Comparison of ENCODE assay signal across 8 cellular contexts in genomic region chr17:7842950-7843535, GRCh38.
DNase-seq lines count a peak whose midpoint lies in the region; ATAC-seq and TF ChIP-seq lines count a peak whose summit lies in the region.

No MANE protein-coding gene starts in this region.

- H3K4me3 ChIP-seq in coronary artery, result peak overlapping the region; percentile 76

- no peak for TF ChIP-seq CTCF in coronary artery (IDR thresholded peaks at IDR 0.05)

- peak; percentile 2 for ATAC-seq in HG03045 (IDR thresholded peaks at IDR 0.05; ENCODE audit: unreplicated experiment)
- ATAC-seq in HG03439 (IDR thresholded peaks at IDR 0.05; ENCODE audit: unreplicated experiment), result no peak

- peak; percentile 94 for DNase-seq in EL
- DNase-seq in SW 1271 (lab: John Stamatoyannopoulos, UW), result peak; percentile 71 to 72
- peak; percentile 93 for DNase-seq in coronary artery (ENCODE audit: low spot score)
- peak; percentile 71 for DNase-seq in left kidney (ENCODE audit: low read depth, low spot score)
- peak; percentile 33 to 58 for DNase-seq in stimulated activated CD4-positive, alpha-beta T cell treated with anti-CD3 and anti-CD28 coated beads, Interleukin-4, amount 100 ng/mL, for 48 hours (ENCODE audit: low read depth in 2 of 2)
- no peak for DNase-seq in T1000 (lab: John Stamatoyannopoulos, UW)

- H3K27ac ChIP-seq in coronary artery, result peak overlapping the region; percentile 93
